In the genomic region with DNA sequence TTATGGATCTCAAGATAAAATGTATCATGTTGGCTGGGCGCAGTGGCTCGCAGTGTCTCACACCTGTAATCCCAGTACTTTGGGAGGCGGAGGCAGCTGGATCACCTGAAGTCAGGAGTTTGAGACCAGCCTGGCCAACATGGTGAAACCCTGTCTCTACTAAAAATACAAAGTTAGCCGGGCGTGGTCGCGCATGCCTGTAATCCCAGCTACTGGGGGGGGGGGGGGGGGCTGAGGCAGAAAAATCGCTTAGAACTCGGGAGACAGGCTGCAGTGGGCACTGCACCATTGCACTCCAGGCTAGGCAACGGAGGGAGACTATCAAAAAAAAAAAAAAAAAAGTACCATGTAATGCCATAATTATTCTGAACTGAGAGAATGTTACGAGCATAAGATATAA, we compare ENCODE assay signal across 1 cellular context.
TF ChIP-seq lines count a peak whose summit lies in the region.

No MANE protein-coding gene starts in this region.

TF ChIP-seq in K562, 482 proteins besides CTCF, POLR2A, EP300 and RAD21 (continued from another document):
- no peak for TF ChIP-seq ELK3 (CRISPR knock-in tag; IDR thresholded peaks at IDR 0.05)
- TF ChIP-seq TBL1XR1 (IDR thresholded peaks at IDR 0.05; ENCODE audit: low read length in 2 of 2), result 0 out of 4 replicates have a peak, but pooled peaks of 1 of the 2 experiments have one; percentile 5
- peak; percentile 65 for TF ChIP-seq RBFOX2 (IDR thresholded peaks at IDR 0.05; ENCODE audit: low read depth, low read length)
- TF ChIP-seq SRSF7 (optimal IDR thresholded peaks at IDR 0.05; ENCODE audit: low read depth, low read length), result no peak
- TF ChIP-seq PHF8 (IDR thresholded peaks at IDR 0.05; ENCODE audit: borderline replicate concordance, low read length), result no peak
- TF ChIP-seq JUND (IDR thresholded peaks at IDR 0.05; ENCODE audit: borderline replicate concordance, low read depth, low read length), result no peak
- no peak for TF ChIP-seq JUND (tag; IDR thresholded peaks at IDR 0.05; ENCODE audit: borderline replicate concordance, low read depth, low read length)
- no peak for TF ChIP-seq PCBP2 (IDR thresholded peaks at IDR 0.05; ENCODE audit: low read depth, low read length, poor library complexity, severe bottlenecking)
- no peak for TF ChIP-seq RFX5 (IDR thresholded peaks at IDR 0.05; ENCODE audit: low read depth, low read length)
- TF ChIP-seq GTF2F1 (IDR thresholded peaks at IDR 0.05; ENCODE audit: low read depth, low read length), result no peak
- TF ChIP-seq SAFB2 (IDR thresholded peaks at IDR 0.05; ENCODE audit: borderline replicate concordance, low read depth, low read length, severe bottlenecking), result no peak
- TF ChIP-seq, protein P1, sequence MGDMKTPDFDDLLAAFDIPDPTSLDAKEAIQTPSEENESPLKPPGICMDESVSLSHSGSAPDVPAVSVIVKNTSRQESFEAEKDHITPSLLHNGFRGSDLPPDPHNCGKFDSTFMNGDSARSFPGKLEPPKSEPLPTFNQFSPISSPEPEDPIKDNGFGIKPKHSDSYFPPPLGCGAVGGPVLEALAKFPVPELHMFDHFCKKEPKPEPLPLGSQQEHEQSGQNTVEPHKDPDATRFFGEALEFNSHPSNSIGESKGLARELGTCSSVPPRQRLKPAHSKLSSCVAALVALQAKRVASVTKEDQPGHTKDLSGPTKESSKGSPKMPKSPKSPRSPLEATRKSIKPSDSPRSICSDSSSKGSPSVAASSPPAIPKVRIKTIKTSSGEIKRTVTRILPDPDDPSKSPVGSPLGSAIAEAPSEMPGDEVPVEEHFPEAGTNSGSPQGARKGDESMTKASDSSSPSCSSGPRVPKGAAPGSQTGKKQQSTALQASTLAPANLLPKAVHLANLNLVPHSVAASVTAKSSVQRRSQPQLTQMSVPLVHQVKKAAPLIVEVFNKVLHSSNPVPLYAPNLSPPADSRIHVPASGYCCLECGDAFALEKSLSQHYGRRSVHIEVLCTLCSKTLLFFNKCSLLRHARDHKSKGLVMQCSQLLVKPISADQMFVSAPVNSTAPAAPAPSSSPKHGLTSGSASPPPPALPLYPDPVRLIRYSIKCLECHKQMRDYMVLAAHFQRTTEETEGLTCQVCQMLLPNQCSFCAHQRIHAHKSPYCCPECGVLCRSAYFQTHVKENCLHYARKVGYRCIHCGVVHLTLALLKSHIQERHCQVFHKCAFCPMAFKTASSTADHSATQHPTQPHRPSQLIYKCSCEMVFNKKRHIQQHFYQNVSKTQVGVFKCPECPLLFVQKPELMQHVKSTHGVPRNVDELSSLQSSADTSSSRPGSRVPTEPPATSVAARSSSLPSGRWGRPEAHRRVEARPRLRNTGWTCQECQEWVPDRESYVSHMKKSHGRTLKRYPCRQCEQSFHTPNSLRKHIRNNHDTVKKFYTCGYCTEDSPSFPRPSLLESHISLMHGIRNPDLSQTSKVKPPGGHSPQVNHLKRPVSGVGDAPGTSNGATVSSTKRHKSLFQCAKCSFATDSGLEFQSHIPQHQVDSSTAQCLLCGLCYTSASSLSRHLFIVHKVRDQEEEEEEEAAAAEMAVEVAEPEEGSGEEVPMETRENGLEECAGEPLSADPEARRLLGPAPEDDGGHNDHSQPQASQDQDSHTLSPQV (IDR thresholded peaks at IDR 0.05), result no peak
- no peak for TF ChIP-seq CEBPB (tag; IDR thresholded peaks at IDR 0.05)
- no peak for TF ChIP-seq RBM17 (IDR thresholded peaks at IDR 0.05; ENCODE audit: borderline replicate concordance, low read depth, low read length)
- no peak for TF ChIP-seq CCNT2 (IDR thresholded peaks at IDR 0.05; ENCODE audit: borderline replicate concordance, extremely low read depth, insufficient read length, low read depth, low read length)
- no peak for TF ChIP-seq TEAD2 (tag; IDR thresholded peaks at IDR 0.05)
- TF ChIP-seq, protein P2, sequence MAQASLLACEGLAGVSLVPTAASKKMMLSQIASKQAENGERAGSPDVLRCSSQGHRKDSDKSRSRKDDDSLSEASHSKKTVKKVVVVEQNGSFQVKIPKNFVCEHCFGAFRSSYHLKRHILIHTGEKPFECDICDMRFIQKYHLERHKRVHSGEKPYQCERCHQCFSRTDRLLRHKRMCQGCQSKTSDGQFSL (CRISPR knock-in tag; IDR thresholded peaks at IDR 0.05), result peak; percentile 70
- TF ChIP-seq, protein P2 (tag; IDR thresholded peaks at IDR 0.05), result peak in 1 of 2 experiments; percentile 74; a peak in 2 of 4 replicates
TF ChIP-seq in K562: peak in this region for 5.
